Comparison of ENCODE assay signal across 26 cellular contexts in the genomic region with DNA sequence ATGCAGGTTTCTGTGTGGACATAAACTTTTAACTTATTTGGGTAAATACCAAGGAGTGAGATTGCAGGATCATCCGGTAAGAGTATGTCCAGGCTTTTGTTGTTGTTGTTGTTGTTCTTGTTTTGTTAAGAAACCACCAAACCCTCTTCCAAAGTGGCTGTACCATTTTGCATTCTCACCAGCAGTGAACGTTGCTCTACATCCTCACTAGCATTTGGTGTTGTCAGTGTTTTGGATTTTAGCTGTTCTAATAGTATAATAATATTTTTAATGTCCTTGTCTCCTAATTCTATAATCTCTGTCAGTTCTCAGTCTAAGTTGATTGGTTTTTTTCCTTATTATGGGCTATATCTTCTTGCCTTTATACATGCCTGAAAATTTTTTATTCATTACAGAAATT. TPM values are rescaled to one million over a fixed set of nuclear protein-coding genes. Genes with fewer than 3 reads are reported as not detected.
DNase-seq lines count a peak whose midpoint lies in the region; ATAC-seq, FAIRE-seq and TF ChIP-seq lines count a peak whose summit lies in the region.
"Had no signal": no experiment of that assay in that cellular context is flagged by ENCODE, and none has a peak within 500 bp of the region (broad histone marks: within the 10 kb centered on the region; RNA-seq: fewer than 3 reads in every experiment).

No MANE protein-coding gene starts in this region.

- H3K4me1 ChIP-seq in GM23338 (ENCODE audit: insufficient read depth) (no peaks in the 10 kb centered on the region), MM.1S (ENCODE audit: low read length) (peaks cover 50% of the 10 kb centered on the region), OCI-LY7 (ENCODE audit: insufficient read depth, low read length, poor library complexity, severe bottlenecking) (peaks cover 64% of the 10 kb centered on the region), smooth muscle cell (ENCODE audit: low read depth) (peaks cover 5% of the 10 kb centered on the region), uterus (no peaks in the 10 kb centered on the region), GM23248 (ENCODE audit: insufficient read depth) (no peaks in the 10 kb centered on the region)

- POLR2A ChIA-PET in OCI-LY7 (lab: Charles Lee): interaction anchor here (0.9 to 29.0 kb wide), 4 partner anchors 13 to 35 kb away, joined by 3 to 760 read pairs (median 6); no protein-coding TSS in a partner anchor

- no peak for FAIRE-seq in urothelium cell line (lab: Jason Lieb, UNC)
- FAIRE-seq: A204.1, GM12878, GM12892, GM18507 had no signal

- DNase-seq in GM23338 (ENCODE audit: low spot score) (no peak), MM.1S (no peak), OCI-LY7 (ENCODE audit: low spot score) (no peak), smooth muscle cell (lab: John Stamatoyannopoulos, UW; ENCODE audit: unreplicated experiment) (no peak), HK-2 (ENCODE audit: unreplicated experiment) (no peak), urothelium cell line (ENCODE audit: low spot score) (no peak), uterus (no peak), GM23248 (no peak)
- DNase-seq: 8988T; ACHN; CD4-positive, alpha-beta T cell; CD8-positive, alpha-beta T cell; COR-L47; DMS 273 treated with DMSO at 0.1 percent for 48 hours; DMS153; DMS53; DMS79; DND-41; EL; GDM1 had no signal

- H3K79me2 ChIP-seq in GM23338 (replicated peaks; ENCODE audit: insufficient read depth): no peaks in the 10 kb centered on the region
- H3K79me2 ChIP-seq in MM.1S (ENCODE audit: low read length): peaks cover 67% of the 10 kb centered on the region
- H3K79me2 ChIP-seq in OCI-LY7 (ENCODE audit: insufficient read depth, low read depth, low read length): no peaks in the 10 kb centered on the region
- H3K79me2 ChIP-seq in smooth muscle cell (ENCODE audit: low read depth): no peaks in the 10 kb centered on the region
- H3K79me2 ChIP-seq in GM23248 (ENCODE audit: insufficient read depth): no peaks in the 10 kb centered on the region

- no peak overlapping the region for H3K27ac ChIP-seq in GM23338 (ENCODE audit: low read depth)
- H3K27ac ChIP-seq in MM.1S (ENCODE audit: low read length): peak overlapping the region; percentile 99; the same call in 1 of the 2 replicates
- no peak overlapping the region for H3K27ac ChIP-seq in OCI-LY7 (ENCODE audit: low read depth, low read length, poor library complexity, severe bottlenecking)
- H3K27ac ChIP-seq in smooth muscle cell (ENCODE audit: low read depth): no peak overlapping the region
- H3K27ac ChIP-seq in uterus: no peak overlapping the region
- no peak overlapping the region for H3K27ac ChIP-seq in GM23248
- H3K27ac ChIP-seq: BLaER1 treated with 17β-estradiol and CSF1 and Interleukin-3, amounts not matched to agents 10 nM and 100 nM; C4-2B had no signal

- no peaks in the 10 kb centered on the region for H3K27me3 ChIP-seq in GM23338 (ENCODE audit: insufficient read depth)
- no peaks in the 10 kb centered on the region for H3K27me3 ChIP-seq in MM.1S (replicated peaks; ENCODE audit: insufficient read depth, low read length)
- no peaks in the 10 kb centered on the region for H3K27me3 ChIP-seq in smooth muscle cell (ENCODE audit: low read depth)
- H3K27me3 ChIP-seq in uterus: no peaks in the 10 kb centered on the region
- H3K27me3 ChIP-seq in GM23248 (replicated peaks; ENCODE audit: insufficient read depth): peaks cover 13% of the 10 kb centered on the region
- H3K27me3 ChIP-seq: BLaER1 treated with 17β-estradiol and CSF1 and Interleukin-3, amounts not matched to agents 10 nM and 100 nM had no signal

- CTCF ChIA-PET in OCI-LY7 (lab: Charles Lee; ENCODE audit: unreplicated experiment): interaction anchor here (1.1 to 1.6 kb wide), 2 partner anchors 15 to 33 kb away, joined by 3 read pairs; no protein-coding TSS in a partner anchor

- H3K36me3 Mint-ChIP-seq in GM23338 (ENCODE audit: low read depth): no peaks in the 10 kb centered on the region
- H3K36me3 Mint-ChIP-seq: CD8-positive, alpha-beta T cell had no signal

- H3K4me3 ChIP-seq in GM23338 (no peak overlapping the region), MM.1S (ENCODE audit: low read length) (no peak overlapping the region; the same call in 1 of the 2 replicates), OCI-LY7 (ENCODE audit: low read depth, low read length, poor library complexity, severe bottlenecking) (no peak overlapping the region), smooth muscle cell (no peak overlapping the region), uterus (no peak overlapping the region), GM23248 (no peak overlapping the region)
- H3K4me3 ChIP-seq: BLaER1 treated with 17β-estradiol and CSF1 and Interleukin-3, amounts not matched to agents 10 nM and 100 nM; GM12878 had no signal

- no peaks in the 10 kb centered on the region for H3K36me3 ChIP-seq in GM23338 (ENCODE audit: insufficient read depth)
- no peaks in the 10 kb centered on the region for H3K36me3 ChIP-seq in MM.1S (replicated peaks; ENCODE audit: insufficient read depth, low read length)
- no peaks in the 10 kb centered on the region for H3K36me3 ChIP-seq in OCI-LY7 (ENCODE audit: insufficient read depth, low read length)
- no peaks in the 10 kb centered on the region for H3K36me3 ChIP-seq in smooth muscle cell (ENCODE audit: low read depth)
- no peaks in the 10 kb centered on the region for H3K36me3 ChIP-seq in uterus
- no peaks in the 10 kb centered on the region for H3K36me3 ChIP-seq in GM23248 (ENCODE audit: low read depth)
- H3K36me3 ChIP-seq: BLaER1 treated with 17β-estradiol and CSF1 and Interleukin-3, amounts not matched to agents 10 nM and 100 nM had no signal

- TF ChIP-seq CTCF in GM23338 (conservative IDR thresholded peaks at IDR 0.05; ENCODE audit: low read depth in 2 of 2): no peak
- TF ChIP-seq CTCF in MM.1S (IDR thresholded peaks at IDR 0.05; ENCODE audit: low read length): no peak
- no peak for TF ChIP-seq CTCF in OCI-LY7 (conservative IDR thresholded peaks at IDR 0.05; ENCODE audit: low read length)
- no peak for TF ChIP-seq CTCF in smooth muscle cell (IDR thresholded peaks at IDR 0.05; ENCODE audit: borderline replicate concordance, insufficient read depth, poor library complexity, severe bottlenecking)
- TF ChIP-seq CTCF in uterus (IDR thresholded peaks at IDR 0.05): no peak

- ATAC-seq in GM23338: no peak
- ATAC-seq: GM12878 had no signal

- H3K9me3 Mint-ChIP-seq in GM23338: no peaks in the 10 kb centered on the region
- H3K9me3 Mint-ChIP-seq: CD4-positive, alpha-beta T cell; CD8-positive, alpha-beta T cell had no signal

- H3K9me3 ChIP-seq in MM.1S (replicated peaks; ENCODE audit: insufficient read depth, low read length) (no peaks in the 10 kb centered on the region), OCI-LY7 (ENCODE audit: low read length) (no peaks in the 10 kb centered on the region), smooth muscle cell (replicated peaks; ENCODE audit: low read depth) (no peaks in the 10 kb centered on the region), uterus (no peaks in the 10 kb centered on the region), GM23248 (ENCODE audit: low read depth) (no peaks in the 10 kb centered on the region)
- H3K9me3 ChIP-seq: BLaER1 treated with 17β-estradiol and CSF1 and Interleukin-3, amounts not matched to agents 10 nM and 100 nM had no signal

- H3F3A ChIP-seq in GM23338 (replicated peaks; ENCODE audit: low read depth) (no peaks in the 10 kb centered on the region), MM.1S (ENCODE audit: insufficient read depth, low read length) (peaks cover 7% of the 10 kb centered on the region), smooth muscle cell (ENCODE audit: low read depth) (no peaks in the 10 kb centered on the region), GM23248 (ENCODE audit: insufficient read depth) (no peaks in the 10 kb centered on the region)

- TF ChIP-seq POLR2A in uterus (IDR thresholded peaks at IDR 0.05): no peak

- H4K20me1 ChIP-seq in GM23338 (replicated peaks; ENCODE audit: insufficient read depth): no peaks in the 10 kb centered on the region
- H4K20me1 ChIP-seq in MM.1S (ENCODE audit: insufficient read depth, low read length): no peaks in the 10 kb centered on the region
- no peaks in the 10 kb centered on the region for H4K20me1 ChIP-seq in OCI-LY7 (ENCODE audit: insufficient read depth, low read length)
- H4K20me1 ChIP-seq in smooth muscle cell (ENCODE audit: low read depth): no peaks in the 10 kb centered on the region
- no peaks in the 10 kb centered on the region for H4K20me1 ChIP-seq in GM23248 (ENCODE audit: insufficient read depth)

- H3K27ac Mint-ChIP-seq in GM23338: no peak overlapping the region
- H3K27ac Mint-ChIP-seq: CD4-positive, alpha-beta T cell; CD8-positive, alpha-beta T cell had no signal

- intact Hi-C loops in OCI-LY7 (cut with micrococcal nuclease; ENCODE audit: unreplicated experiment) (no loop called here), uterus (cut with DNase I; ENCODE audit: low total_unique reads) (no loop called here)

- no peak overlapping the region for H3K4me3 Mint-ChIP-seq in GM23338
- H3K4me3 Mint-ChIP-seq: CD4-positive, alpha-beta T cell; CD8-positive, alpha-beta T cell had no signal

- H3K4me2 ChIP-seq in GM23338 (no peak overlapping the region), MM.1S (ENCODE audit: low read depth, low read length) (peak overlapping the region; percentile 78; the same call in 1 of the 2 replicates), OCI-LY7 (ENCODE audit: low read length) (no peak overlapping the region), smooth muscle cell (peak overlapping the region; percentile 41), GM23248 (ENCODE audit: unreplicated experiment) (no peak overlapping the region)

- H3K27me3 Mint-ChIP-seq in GM23338 (ENCODE audit: insufficient read depth, low read depth, poor library complexity): no peaks in the 10 kb centered on the region

- H2AFZ ChIP-seq in GM23338 (peak overlapping the region; percentile 59; the same call in 1 of the 2 replicates), MM.1S (ENCODE audit: low read length) (no peak overlapping the region), OCI-LY7 (ENCODE audit: low read length) (peak overlapping the region; percentile 20; the same call in 1 of the 2 replicates), smooth muscle cell (ENCODE audit: low read depth) (no peak overlapping the region), GM23248 (no peak overlapping the region)

- H3K9ac ChIP-seq in MM.1S (ENCODE audit: low read length) (peak overlapping the region; percentile 98), smooth muscle cell (ENCODE audit: low read depth) (no peak overlapping the region), GM23248 (no peak overlapping the region)
- H3K9ac ChIP-seq: BLaER1 treated with 17β-estradiol and CSF1 and Interleukin-3, amounts not matched to agents 10 nM and 100 nM had no signal

- H3K9me2 ChIP-seq in GM23338 (ENCODE audit: insufficient read depth): peaks cover 12% of the 10 kb centered on the region
- H3K9me2 ChIP-seq in MM.1S (replicated peaks; ENCODE audit: insufficient read depth, low read length): no peaks in the 10 kb centered on the region
- no peaks in the 10 kb centered on the region for H3K9me2 ChIP-seq in OCI-LY7 (ENCODE audit: insufficient read depth, low read length)
- H3K9me2 ChIP-seq in GM23248 (ENCODE audit: insufficient read depth): no peaks in the 10 kb centered on the region

- H3K4me1 Mint-ChIP-seq in GM23338: peaks cover 3% of the 10 kb centered on the region; the same call in 1 of the 3 replicates

- BruUV-seq in OCI-LY7 (replicated peaks; lab: Mats Ljungman, UMichigan): no TSS peak

- in situ Hi-C loops in GM23248 (cut with MboI): no loop called here

- 88% methylated on average over 2 of the region's 2 CpGs for WGBS in smooth muscle cell (ENCODE audit: low lambda C conversion rate)
- WGBS in GM23248 (ENCODE audit: low coverage in 1 of 2, low lambda C conversion rate in 2 of 2, missing lambda C conversion rate in 2 of 2), 2 experiments: 47 to 55% methylated on average over 2 of the region's 2 CpGs

RNA-seq across cellular contexts. Expression of a gene that starts 37.8 kb away (rescaled TPM):
- total RNA-seq in GM23338 (2014; rRNA removed; shearing (Covaris generic)): 0.80 and 1.2 TPM in 2 replicates
- polyA plus RNA-seq in GM23338 (2016; fragmentation: Nextera tagmentation; extraction: Ambion mirVana): 0.23 and 0.24 TPM in 2 replicates
- total RNA-seq in OCI-LY7 (2014; rRNA removed; shearing (Covaris generic)): 11.6 and 13.3 TPM in 2 replicates
- total RNA-seq in OCI-LY7 (2022): 26.5 and 31.1 TPM in 2 replicates
- 5.3 and 7.8 TPM in 2 replicates for total RNA-seq in smooth muscle cell
- polyA plus RNA-seq in smooth muscle cell: 2.7 and 5.7 TPM in 2 replicates
- 10 to 100 TPM in 1 of 4 donors, 1 to 10 TPM in 3; 2.3 to 22.1 (median 5.1) TPM for total RNA-seq in uterus
- 0.25 TPM in 1 of 2 replicates, not detected in the other for total RNA-seq in GM23248 (2014; rRNA removed; shearing (Covaris generic))
- polyA plus RNA-seq in GM23248 (2016; fragmentation: Nextera tagmentation; extraction: Ambion mirVana): 0.19 and 0.20 TPM in 2 replicates

Comparison
In these comparisons a context has a peak if more than half of its experiments do, and no peak if none do; other contexts are left out.
1. H2AFZ ChIP-seq: peak in GM23338 (single experiment) and OCI-LY7 (single experiment); none in MM.1S (single experiment), smooth muscle cell (single experiment) and GM23248 (single experiment).
2. H3K4me2 ChIP-seq: peak in MM.1S (single experiment) and smooth muscle cell (single experiment); none in GM23338 (single experiment), OCI-LY7 (single experiment) and GM23248 (single experiment).